ENCODE assay signal across 9 cellular contexts in genomic region chr22:40818192-40818746, GRCh38. TPM values are rescaled to one million over a fixed set of nuclear protein-coding genes. Genes with fewer than 3 reads are reported as not detected.
DNase-seq lines count a peak whose midpoint lies in the region; ATAC-seq and TF ChIP-seq lines count a peak whose summit lies in the region.
"Had no signal": no experiment of that assay in that cellular context is flagged by ENCODE, and none has a peak within 500 bp of the region (broad histone marks: within the 10 kb centered on the region; RNA-seq: fewer than 3 reads in every experiment).

No MANE protein-coding gene starts in this region.

- no peak for TF ChIP-seq RAD21 in neural cell (conservative IDR thresholded peaks at IDR 0.05)

- no peaks in the 10 kb centered on the region for H3K27me3 ChIP-seq in GM06990 (replicated peaks; ENCODE audit: control insufficient read depth, insufficient read depth, low read length)
- no peaks in the 10 kb centered on the region for H3K27me3 ChIP-seq in MM.1S (replicated peaks; ENCODE audit: insufficient read depth, low read length)
- no peaks in the 10 kb centered on the region for H3K27me3 ChIP-seq in colonic mucosa
- no peaks in the 10 kb centered on the region for H3K27me3 ChIP-seq in neural cell (ENCODE audit: insufficient read depth, low read depth, low read length)

- no peaks in the 10 kb centered on the region for H3K9me2 ChIP-seq in MM.1S (replicated peaks; ENCODE audit: insufficient read depth, low read length)
- no peaks in the 10 kb centered on the region for H3K9me2 ChIP-seq in neural cell (ENCODE audit: insufficient read depth, low read length)

- peak overlapping the region; percentile 93 for H3K4me2 ChIP-seq in MM.1S (ENCODE audit: low read depth, low read length)
- peak overlapping the region; percentile 58 for H3K4me2 ChIP-seq in neural cell (ENCODE audit: low read length)

- H3K36me3 ChIP-seq in GM06990 (ENCODE audit: control insufficient read depth, insufficient read depth, low read length) = peaks cover 4% of the 10 kb centered on the region
- H3K36me3 ChIP-seq in MM.1S (replicated peaks; ENCODE audit: insufficient read depth, low read length) = no peaks in the 10 kb centered on the region
- H3K36me3 ChIP-seq in colonic mucosa = no peaks in the 10 kb centered on the region
- no peaks in the 10 kb centered on the region for H3K36me3 ChIP-seq in neural cell (ENCODE audit: insufficient read depth, low read length)

- H3F3A ChIP-seq in MM.1S (ENCODE audit: insufficient read depth, low read length) (peaks cover 27% of the 10 kb centered on the region), neural cell (ENCODE audit: insufficient read depth, low read length, poor library complexity, severe bottlenecking) (no peaks in the 10 kb centered on the region)

- no peak for TF ChIP-seq EP300 in neural cell (conservative IDR thresholded peaks at IDR 0.05; ENCODE audit: poor library complexity, severe bottlenecking)

- no peaks in the 10 kb centered on the region for H4K20me1 ChIP-seq in MM.1S (ENCODE audit: insufficient read depth, low read length)
- H4K20me1 ChIP-seq in neural cell (ENCODE audit: insufficient read depth) = no peaks in the 10 kb centered on the region

- peak overlapping the region; percentile 94 for H2AFZ ChIP-seq in MM.1S (ENCODE audit: low read length)
- H2AFZ ChIP-seq in neural cell (ENCODE audit: low read depth, low read length) = peak overlapping the region; percentile 78

- peak overlapping the region; percentile 66 for H3K27ac ChIP-seq in MM.1S (ENCODE audit: low read length)
- H3K27ac ChIP-seq in colonic mucosa = no peak overlapping the region
- H3K27ac ChIP-seq in neural cell (ENCODE audit: low read length) = no peak overlapping the region

- no peaks in the 10 kb centered on the region for H3K9me3 ChIP-seq in MM.1S (replicated peaks; ENCODE audit: insufficient read depth, low read length)
- H3K9me3 ChIP-seq in colonic mucosa = no peaks in the 10 kb centered on the region
- no peaks in the 10 kb centered on the region for H3K9me3 ChIP-seq in neural cell (ENCODE audit: low read length)

- H3K79me2 ChIP-seq in MM.1S (ENCODE audit: low read length) = peaks cover 53% of the 10 kb centered on the region
- H3K79me2 ChIP-seq in neural cell (replicated peaks; ENCODE audit: insufficient read depth, low read length) = peaks cover 19% of the 10 kb centered on the region

- ATAC-seq in omental fat pad (ENCODE audit: low FRiP score) = no peak

- peaks cover 17% of the 10 kb centered on the region for H3K4me1 ChIP-seq in MM.1S (ENCODE audit: low read length)
- peaks cover 5% of the 10 kb centered on the region for H3K4me1 ChIP-seq in colonic mucosa

- H3K9ac ChIP-seq in MM.1S (ENCODE audit: low read length) = peak overlapping the region; percentile 71
- H3K9ac ChIP-seq in colonic mucosa (ENCODE audit: low read depth in 2 of 2, low read length in 2 of 2) = peak overlapping the region; percentile 95 to 98
- peak overlapping the region; percentile 70 for H3K9ac ChIP-seq in neural cell (ENCODE audit: low read length)

- TF ChIP-seq CTCF in GM06990 (IDR thresholded peaks at IDR 0.05; ENCODE audit: insufficient read depth, low read length, poor library complexity, severe bottlenecking) = no peak
- TF ChIP-seq CTCF in MM.1S (IDR thresholded peaks at IDR 0.05; ENCODE audit: low read length) = no peak
- no peak for TF ChIP-seq CTCF in colonic mucosa (IDR thresholded peaks at IDR 0.05)
- no peak for TF ChIP-seq CTCF in neural cell (IDR thresholded peaks at IDR 0.05; ENCODE audit: poor library complexity, severe bottlenecking)
- no peak for TF ChIP-seq CTCF in omental fat pad (IDR thresholded peaks at IDR 0.05)

- DNase-seq in GM06990 (ENCODE audit: extremely low read depth, insufficient read length) (no peak), MM.1S (peak; percentile 8), colonic mucosa (no peak), globus pallidus (ENCODE audit: low spot score) (no peak), activated gamma-delta T cell (lab: John Stamatoyannopoulos, UW) (no peak), omental fat pad (ENCODE audit: low spot score) (no peak)
- no peak for DNase-seq in stimulated activated CD4-positive, alpha-beta T cell treated with anti-CD3 and anti-CD28 coated beads, Interleukin-2, amount 100 ng/mL, for 48 hours

- peak overlapping the region; percentile 84 for H3K4me3 ChIP-seq in GM06990 (replicated peaks; ENCODE audit: low read depth, low read length)
- peak overlapping the region; percentile 98 for H3K4me3 ChIP-seq in MM.1S (ENCODE audit: low read length)
- peak overlapping the region; percentile 89 for H3K4me3 ChIP-seq in colonic mucosa
- H3K4me3 ChIP-seq in neural cell (ENCODE audit: low read length) = peak overlapping the region; percentile 98

- intact Hi-C loops in colonic mucosa (cut with DNase I) = no loop called here

TF ChIP-seq in neural cell, 6 proteins besides CTCF, POLR2A, EP300 and RAD21:
- TF ChIP-seq POLR2AphosphoS5 (IDR thresholded peaks at IDR 0.05) = no peak
- TF ChIP-seq, protein P1, sequence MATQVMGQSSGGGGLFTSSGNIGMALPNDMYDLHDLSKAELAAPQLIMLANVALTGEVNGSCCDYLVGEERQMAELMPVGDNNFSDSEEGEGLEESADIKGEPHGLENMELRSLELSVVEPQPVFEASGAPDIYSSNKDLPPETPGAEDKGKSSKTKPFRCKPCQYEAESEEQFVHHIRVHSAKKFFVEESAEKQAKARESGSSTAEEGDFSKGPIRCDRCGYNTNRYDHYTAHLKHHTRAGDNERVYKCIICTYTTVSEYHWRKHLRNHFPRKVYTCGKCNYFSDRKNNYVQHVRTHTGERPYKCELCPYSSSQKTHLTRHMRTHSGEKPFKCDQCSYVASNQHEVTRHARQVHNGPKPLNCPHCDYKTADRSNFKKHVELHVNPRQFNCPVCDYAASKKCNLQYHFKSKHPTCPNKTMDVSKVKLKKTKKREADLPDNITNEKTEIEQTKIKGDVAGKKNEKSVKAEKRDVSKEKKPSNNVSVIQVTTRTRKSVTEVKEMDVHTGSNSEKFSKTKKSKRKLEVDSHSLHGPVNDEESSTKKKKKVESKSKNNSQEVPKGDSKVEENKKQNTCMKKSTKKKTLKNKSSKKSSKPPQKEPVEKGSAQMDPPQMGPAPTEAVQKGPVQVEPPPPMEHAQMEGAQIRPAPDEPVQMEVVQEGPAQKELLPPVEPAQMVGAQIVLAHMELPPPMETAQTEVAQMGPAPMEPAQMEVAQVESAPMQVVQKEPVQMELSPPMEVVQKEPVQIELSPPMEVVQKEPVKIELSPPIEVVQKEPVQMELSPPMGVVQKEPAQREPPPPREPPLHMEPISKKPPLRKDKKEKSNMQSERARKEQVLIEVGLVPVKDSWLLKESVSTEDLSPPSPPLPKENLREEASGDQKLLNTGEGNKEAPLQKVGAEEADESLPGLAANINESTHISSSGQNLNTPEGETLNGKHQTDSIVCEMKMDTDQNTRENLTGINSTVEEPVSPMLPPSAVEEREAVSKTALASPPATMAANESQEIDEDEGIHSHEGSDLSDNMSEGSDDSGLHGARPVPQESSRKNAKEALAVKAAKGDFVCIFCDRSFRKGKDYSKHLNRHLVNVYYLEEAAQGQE (IDR thresholded peaks at IDR 0.05; ENCODE audit: borderline replicate concordance) = no peak
- TF ChIP-seq SMC3 (conservative IDR thresholded peaks at IDR 0.05; ENCODE audit: poor library complexity) = no peak
- TF ChIP-seq EZH2 (IDR thresholded peaks at IDR 0.05; ENCODE audit: borderline replicate concordance, insufficient read depth, low read length, poor library complexity, severe bottlenecking) = no peak
- no peak for TF ChIP-seq MXI1 (conservative IDR thresholded peaks at IDR 0.05; ENCODE audit: poor library complexity, severe bottlenecking)
- TF ChIP-seq TAF1 (IDR thresholded peaks at IDR 0.05; ENCODE audit: low read depth) = no peak

RNA-seq across cellular contexts. Expression of gene SLC25A17, which starts 0.9 kb away (rescaled TPM):
- total RNA-seq in colonic mucosa = 10 to 100 TPM in 1 of 2 donors, 1 to 10 TPM in 1; 9.2 to 14.9 TPM
- polyA plus RNA-seq in neural cell = 47.5 and 49.3 TPM in 2 replicates
- 27.3 and 32.2 TPM in 2 replicates for polyA minus RNA-seq in neural cell
- 10 to 100 TPM; 15.1 to 17.8 (median 16.3) TPM for total RNA-seq in omental fat pad

RNA-seq across cellular contexts. Expression of gene ST13, which starts 38.2 kb away (rescaled TPM):
- total RNA-seq in colonic mucosa (100 to 1,000 TPM; 193 to 238 TPM), omental fat pad (100 to 1,000 TPM; 118 to 228 (median 185) TPM)
- 180 and 195 TPM in 2 replicates for polyA plus RNA-seq in neural cell
- 156 and 158 TPM in 2 replicates for polyA minus RNA-seq in neural cell

RNA-seq across cellular contexts. Expression of gene XPNPEP3, which starts 38.7 kb away (rescaled TPM):
- 10 to 100 TPM; 12.8 to 22.0 TPM for total RNA-seq in colonic mucosa
- polyA plus RNA-seq in neural cell = 5.2 and 5.3 TPM in 2 replicates
- polyA minus RNA-seq in neural cell = 8.8 and 9.3 TPM in 2 replicates
- total RNA-seq in omental fat pad = 10 to 100 TPM; 10.1 to 19.1 (median 12.2) TPM

RNA-seq across cellular contexts. Expression of gene DNAJB7, which starts 43.6 kb away (rescaled TPM):
- total RNA-seq in colonic mucosa = under 1 TPM; 0.12 to 0.16 TPM
- polyA plus RNA-seq in neural cell = not detected in 2 replicates
- not detected in 2 replicates for polyA minus RNA-seq in neural cell
- total RNA-seq in omental fat pad = not detected
- total RNA-seq: NCI-H460 had no signal
